ENCODE assay signal across 8 cellular contexts in the genomic region with DNA sequence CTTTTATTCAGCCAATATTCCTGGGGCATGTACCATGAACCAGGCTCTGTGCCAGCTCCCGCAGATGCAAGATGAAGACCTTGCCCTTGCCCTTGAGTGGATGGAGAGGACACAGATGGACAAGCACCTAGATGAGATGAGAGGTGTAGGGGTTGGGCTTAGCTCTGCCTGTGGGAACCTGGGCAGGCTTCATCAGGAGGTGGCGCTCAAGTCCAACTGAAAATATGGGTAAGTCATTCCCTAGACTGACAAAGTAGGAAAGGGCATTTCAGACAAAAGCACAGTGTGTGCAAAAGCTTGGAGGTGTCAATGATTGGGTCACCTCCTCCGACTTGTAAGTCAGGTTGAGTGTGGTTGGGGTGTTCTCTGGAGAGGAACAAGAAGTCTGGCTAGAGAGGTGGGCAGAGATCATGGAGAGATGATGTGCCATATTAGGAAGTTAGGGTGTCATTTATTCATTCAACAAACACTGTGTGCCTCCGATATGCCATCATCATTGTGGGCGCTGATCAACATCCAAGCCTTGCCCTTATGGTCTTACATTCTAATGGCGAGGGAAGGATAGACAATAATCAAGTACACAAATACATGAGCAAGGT.
A peak's percentile ranks its signal among the peaks of the same experiment; 100 is the strongest.
DNase-seq lines count a peak whose midpoint lies in the region; ATAC-seq, FAIRE-seq and TF ChIP-seq lines count a peak whose summit lies in the region.

No MANE protein-coding gene starts in this region.

- no peaks in the 10 kb centered on the region for H3K4me1 ChIP-seq in prostate gland (replicated peaks)

- DNase-seq in AG08395 (ENCODE audit: low spot score) (peak; percentile 74), GM12891 (ENCODE audit: insufficient read length, low spot score) (no peak), NCI-H2029 (lab: John Stamatoyannopoulos, UW) (peak; percentile 61), glomerular visceral epithelial cell (ENCODE audit: extremely low spot score) (peak; percentile 66), prostate gland (ENCODE audit: low spot score) (peak; percentile 49)

- intact Hi-C loops in prostate gland (cut with DNase I) = no loop called here

- H3K36me3 ChIP-seq in prostate gland = no peaks in the 10 kb centered on the region

- H3K27me3 ChIP-seq in prostate gland (replicated peaks; ENCODE audit: insufficient read depth) = no peaks in the 10 kb centered on the region

- no peaks in the 10 kb centered on the region for H3K9me3 ChIP-seq in prostate gland

- ATAC-seq in GM18858 (IDR thresholded peaks at IDR 0.05; ENCODE audit: unreplicated experiment) (no peak), HG03135 (IDR thresholded peaks at IDR 0.05; ENCODE audit: unreplicated experiment) (no peak)

- no peak for TF ChIP-seq POLR2A in GM12891 (IDR thresholded peaks at IDR 0.05; ENCODE audit: low read depth, low read length)
- TF ChIP-seq POLR2A in prostate gland (IDR thresholded peaks at IDR 0.05) = no peak

- H3K27ac ChIP-seq in VCaP (no peak overlapping the region), prostate gland (no peak overlapping the region)

- no peak overlapping the region for H3K4me3 ChIP-seq in prostate gland

- TF ChIP-seq CTCF in VCaP (conservative IDR thresholded peaks at IDR 0.05) = peak; percentile 87
- peak in 3 of 4 experiments; percentile 48 to 70 (median 51) for TF ChIP-seq CTCF in prostate gland (IDR thresholded peaks at IDR 0.05)

- FAIRE-seq in GM12891 (lab: Jason Lieb, UNC) = peak; percentile 45

- 51% methylated on average over 6 of the region's 6 CpGs for WGBS in prostate gland

TF ChIP-seq in GM12891, 5 proteins besides CTCF, POLR2A, EP300 and RAD21:
- no peak for TF ChIP-seq POLR2AphosphoS5 (IDR thresholded peaks at IDR 0.05; ENCODE audit: low read depth, low read length)
- TF ChIP-seq TAF1 (IDR thresholded peaks at IDR 0.05; ENCODE audit: low read depth, low read length) = no peak
- no peak for TF ChIP-seq SPI1 (IDR thresholded peaks at IDR 0.05; ENCODE audit: low read depth, low read length)
- TF ChIP-seq PAX5 (IDR thresholded peaks at IDR 0.05; ENCODE audit: insufficient read depth, low read length, severe bottlenecking) = no peak
- TF ChIP-seq POU2F2 (IDR thresholded peaks at IDR 0.05; ENCODE audit: low read depth, low read length) = no peak
TF ChIP-seq in GM12891: peak in this region for 0.
